ENCODE assay signal across 29 cellular contexts in the genomic region with DNA sequence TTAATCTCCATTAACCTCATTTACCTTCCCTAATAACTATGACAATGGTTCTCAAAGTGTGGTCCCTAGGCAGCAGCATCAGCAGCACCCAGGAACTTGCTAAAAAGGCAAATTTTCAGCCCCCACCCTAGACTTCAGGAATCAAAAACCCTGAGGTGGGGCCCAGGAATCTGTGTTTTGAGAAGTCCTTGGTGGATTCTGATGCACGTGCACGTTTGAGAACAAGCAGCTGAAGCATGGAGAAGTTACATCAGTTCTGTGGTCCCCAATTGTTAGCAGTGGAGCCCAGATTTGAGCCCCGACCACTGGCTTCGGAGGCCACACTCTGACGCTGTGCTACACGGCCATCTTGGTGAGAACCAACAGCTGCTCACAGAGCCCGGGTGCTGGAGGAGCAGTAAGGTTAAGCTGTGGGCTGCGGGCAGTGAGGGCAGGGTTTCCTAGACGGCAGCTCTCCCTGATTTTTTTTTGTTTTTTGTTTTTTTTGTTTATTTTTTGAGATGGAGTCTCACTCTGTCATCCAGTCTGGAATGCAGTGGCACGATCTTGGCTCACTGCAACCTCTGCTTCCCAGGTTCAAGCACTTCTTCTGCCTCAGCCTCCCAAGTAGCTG. TPM values are rescaled to one million over a fixed set of nuclear protein-coding genes. Genes with fewer than 3 reads are reported as not detected.
"Had no signal": no experiment of that assay in that cellular context is flagged by ENCODE, and none has a peak within 500 bp of the region (broad histone marks: within the 10 kb centered on the region; RNA-seq: fewer than 3 reads in every experiment).

No MANE protein-coding gene starts in this region.

- H3K36me3 Mint-ChIP-seq: naive thymus-derived CD4-positive, alpha-beta T cell had no signal

- H3K4me3 Mint-ChIP-seq: naive thymus-derived CD4-positive, alpha-beta T cell had no signal

- H3K4me3 ChIP-seq: dorsolateral prefrontal cortex, esophagus muscularis mucosa, gastrocnemius medialis, heart right ventricle, right atrium auricular region, sigmoid colon, skin epidermis, stomach, thoracic aorta, transverse colon had no signal

- H3K27ac ChIP-seq: epithelial cell of prostate, esophagus muscularis mucosa, gastrocnemius medialis, heart right ventricle, neutrophil, right atrium auricular region, sigmoid colon, skin epidermis, stomach, thoracic aorta, transverse colon had no signal

- H3K4me1 ChIP-seq: gastrocnemius medialis, sigmoid colon, transverse colon had no signal

- H3K9me3 ChIP-seq: esophagus muscularis mucosa, gastrocnemius medialis, heart right ventricle, neutrophil, right atrium auricular region, sigmoid colon, stomach, thoracic aorta, transverse colon had no signal

- ATAC-seq: gastrocnemius medialis; heart right ventricle; naive thymus-derived CD4-positive, alpha-beta T cell had no signal

- H3K36me3 ChIP-seq: esophagus muscularis mucosa, gastrocnemius medialis, heart right ventricle, neutrophil, right atrium auricular region, sigmoid colon, stomach, thoracic aorta, transverse colon had no signal

- DNase-seq: cortex of kidney; dorsolateral prefrontal cortex; effector memory CD4-positive, alpha-beta T cell; gastrocnemius medialis; heart right ventricle; hypothalamus; kidney glomerular epithelial cell; mammary epithelial cell; naive thymus-derived CD4-positive, alpha-beta T cell; sigmoid colon; stimulated activated CD4-positive, alpha-beta T cell treated with anti-CD3 and anti-CD28 coated beads, Interleukin-2, amount 100 ng/mL, for 24 hours; stimulated activated CD4-positive, alpha-beta T cell treated with anti-CD3 and anti-CD28 coated beads, Interleukin-4, amount 100 ng/mL, for 4 hours; stimulated activated naive CD4-positive, alpha-beta T cell; stomach; substantia nigra; transverse colon had no signal

- H3K27ac Mint-ChIP-seq: naive thymus-derived CD4-positive, alpha-beta T cell had no signal

- H3K27me3 ChIP-seq: dorsolateral prefrontal cortex, gastrocnemius medialis, heart right ventricle, neutrophil, right atrium auricular region, transverse colon had no signal

- H3K9me3 Mint-ChIP-seq: naive thymus-derived CD4-positive, alpha-beta T cell had no signal

RNA-seq across cellular contexts. Expression of gene CD22, which starts 14.0 kb away (rescaled TPM):
- total RNA-seq: fibroblast of villous mesenchyme, osteocyte had no signal

RNA-seq across cellular contexts. Expression of gene MAG, which starts 23.0 kb away (rescaled TPM):
- total RNA-seq: fibroblast of villous mesenchyme, mammary epithelial cell, mesenteric fat pad, mononuclear cell, osteocyte, posterior vena cava, right atrium auricular region, transverse colon had no signal

RNA-seq across cellular contexts. Expression of gene HAMP, which starts 32.6 kb away (rescaled TPM):
- total RNA-seq: esophagus muscularis mucosa, fibroblast of villous mesenchyme, gastrocnemius medialis, lower leg skin, mesenteric fat pad, osteocyte, posterior vena cava, transverse colon, urinary bladder had no signal

RNA-seq across cellular contexts. Expression of gene FFAR1, which starts 32.7 kb away (rescaled TPM):
- total RNA-seq: esophagus muscularis mucosa, fibroblast of villous mesenchyme, gastrocnemius medialis, heart right ventricle, lower leg skin, mammary epithelial cell, mesenteric fat pad, osteocyte, posterior vena cava, right atrium auricular region, sigmoid colon, thoracic aorta, urinary bladder had no signal

RNA-seq across cellular contexts. Expression of gene FFAR3, which starts 43.3 kb away (rescaled TPM):
- total RNA-seq: fibroblast of villous mesenchyme, gastrocnemius medialis, lower leg skin, mammary epithelial cell, osteocyte, right atrium auricular region, stomach, thoracic aorta had no signal
